In genomic region chr1:12040457-12041051, GRCh38 we compare ENCODE assay signal across 1 cellular context.
TF ChIP-seq lines count a peak whose summit lies in the region.

No MANE protein-coding gene starts in this region.

TF ChIP-seq in K562, 482 proteins besides CTCF, POLR2A, EP300 and RAD21 (continued from another document and continues in another):
- TF ChIP-seq MBD1 (CRISPR knock-in tag; IDR thresholded peaks at IDR 0.05) (no peak), NCOA1 (IDR thresholded peaks at IDR 0.05; ENCODE audit: low read depth) (no peak), DIDO1 (tag; IDR thresholded peaks at IDR 0.05; ENCODE audit: low read depth) (no peak), SUPT5H (IDR thresholded peaks at IDR 0.05) (no peak), GATA2 (CRISPR knock-in tag; IDR thresholded peaks at IDR 0.05) (peak; percentile 21; the same call in 1 of the 2 replicates), SFPQ (IDR thresholded peaks at IDR 0.05; ENCODE audit: low read depth, low read length) (no peak), ESRRB (CRISPR knock-in tag; IDR thresholded peaks at IDR 0.05; ENCODE audit: borderline replicate concordance) (no peak), SIN3A (IDR thresholded peaks at IDR 0.05; ENCODE audit: borderline replicate concordance in 2 of 2, control insufficient read depth in 1 of 2, low read depth in 2 of 2, low read length in 2 of 2) (no peak), FOS (IDR thresholded peaks at IDR 0.05; ENCODE audit: extremely low read depth, insufficient read length) (peak; percentile 64), FOXA3 (CRISPR knock-in tag; conservative IDR thresholded peaks at IDR 0.05 in 1 of 2, IDR thresholded peaks at IDR 0.05 in 1 of 2) (no peak), YY1 (IDR thresholded peaks at IDR 0.05; ENCODE audit: borderline replicate concordance in 1 of 3, control insufficient read depth in 1 of 3, extremely low read depth in 1 of 3, insufficient read depth in 3 of 3, insufficient read length in 1 of 3, insufficient replicate concordance in 2 of 3, low read depth in 1 of 3, low read length in 2 of 3) (no peak), SMAD1 (IDR thresholded peaks at IDR 0.05; ENCODE audit: low read depth, low read length, partially characterized antibody) (no peak), ZBTB43 (CRISPR knock-in tag; IDR thresholded peaks at IDR 0.05) (no peak), KDM4B (IDR thresholded peaks at IDR 0.05; ENCODE audit: borderline replicate concordance in 2 of 2, low read depth in 1 of 2) (no peak), RBM25 (IDR thresholded peaks at IDR 0.05; ENCODE audit: low read depth, low read length, severe bottlenecking) (peak; percentile 94), CHD4 (IDR thresholded peaks at IDR 0.05; ENCODE audit: insufficient read depth, insufficient replicate concordance, low read depth, low read length, poor library complexity, severe bottlenecking) (no peak), ERF (CRISPR knock-in tag; IDR thresholded peaks at IDR 0.05) (no peak), SRSF9 (IDR thresholded peaks at IDR 0.05; ENCODE audit: borderline replicate concordance, low read depth, low read length) (no peak), PRPF4 (IDR thresholded peaks at IDR 0.05; ENCODE audit: insufficient read depth, low read depth, low read length, poor library complexity, severe bottlenecking) (no peak), ZNF778 (CRISPR knock-in tag; IDR thresholded peaks at IDR 0.05) (no peak), DNMT1 (IDR thresholded peaks at IDR 0.05) (no peak), ATF3 (IDR thresholded peaks at IDR 0.05) (peak; percentile 77), ATF3 (CRISPR knock-in tag; conservative IDR thresholded peaks at IDR 0.05) (no peak), TRIM24 (IDR thresholded peaks at IDR 0.05) (peak in 1 of 2 experiments; percentile 26; a peak in 1 of 4 replicates), ZNF184 (CRISPR knock-in tag; IDR thresholded peaks at IDR 0.05) (no peak), CTBP1 (IDR thresholded peaks at IDR 0.05; ENCODE audit: borderline replicate concordance) (peak; percentile 75), MCM5 (IDR thresholded peaks at IDR 0.05; ENCODE audit: low read depth) (no peak), RAD51 (IDR thresholded peaks at IDR 0.05; ENCODE audit: borderline replicate concordance, low read depth) (no peak), CBX3 (IDR thresholded peaks at IDR 0.05; ENCODE audit: borderline replicate concordance in 1 of 2, low read length in 2 of 2) (no peak), MEIS2 (IDR thresholded peaks at IDR 0.05; ENCODE audit: partially characterized antibody) (peak; percentile 91), DPF2 (IDR thresholded peaks at IDR 0.05) (peak; percentile 82), ZNF41 (CRISPR knock-in tag; conservative IDR thresholded peaks at IDR 0.05) (no peak), NKRF (IDR thresholded peaks at IDR 0.05; ENCODE audit: borderline replicate concordance) (no peak), NFE2 (IDR thresholded peaks at IDR 0.05; ENCODE audit: low read depth) (peak; percentile 16; the same call in 1 of the 2 replicates), EWSR1 (IDR thresholded peaks at IDR 0.05; ENCODE audit: borderline replicate concordance, low read depth, partially characterized antibody) (no peak), NEUROD1 (IDR thresholded peaks at IDR 0.05; ENCODE audit: borderline replicate concordance, low read depth, low read length, partially characterized antibody) (no peak), TFAM (CRISPR knock-in tag; conservative IDR thresholded peaks at IDR 0.05) (no peak), USF1 (CRISPR knock-in tag; IDR thresholded peaks at IDR 0.05) (peak; percentile 27; the same call in 1 of the 2 replicates), IRF1 (CRISPR knock-in tag; IDR thresholded peaks at IDR 0.05; ENCODE audit: borderline replicate concordance) (no peak), ZNF57 (CRISPR knock-in tag; IDR thresholded peaks at IDR 0.05) (no peak), ZNF146 (CRISPR knock-in tag; IDR thresholded peaks at IDR 0.05; ENCODE audit: unreplicated experiment) (no peak), ZNF175 (CRISPR knock-in tag; IDR thresholded peaks at IDR 0.05; ENCODE audit: low read depth) (no peak), DACH1 (IDR thresholded peaks at IDR 0.05; ENCODE audit: partially characterized antibody) (no peak), ZKSCAN8 (CRISPR knock-in tag; IDR thresholded peaks at IDR 0.05) (no peak), ZBTB34 (CRISPR knock-in tag; IDR thresholded peaks at IDR 0.05) (no peak), ZBTB7A (IDR thresholded peaks at IDR 0.05; ENCODE audit: borderline replicate concordance, control insufficient read depth, low read depth, low read length) (no peak), ZNF77 (CRISPR knock-in tag; IDR thresholded peaks at IDR 0.05) (no peak), HOMEZ (CRISPR knock-in tag; IDR thresholded peaks at IDR 0.05) (no peak), TEAD2 (tag; IDR thresholded peaks at IDR 0.05) (no peak), CSDE1 (IDR thresholded peaks at IDR 0.05) (no peak), JUNB (CRISPR knock-in tag; conservative IDR thresholded peaks at IDR 0.05) (no peak), JUND (IDR thresholded peaks at IDR 0.05; ENCODE audit: borderline replicate concordance, low read depth, low read length) (peak; percentile 94), JUND (tag; IDR thresholded peaks at IDR 0.05; ENCODE audit: borderline replicate concordance, low read depth, low read length) (peak; percentile 85; the same call in 2 of the 3 replicates)
